34 cellular contexts compared by ENCODE assay signal in the genomic region with DNA sequence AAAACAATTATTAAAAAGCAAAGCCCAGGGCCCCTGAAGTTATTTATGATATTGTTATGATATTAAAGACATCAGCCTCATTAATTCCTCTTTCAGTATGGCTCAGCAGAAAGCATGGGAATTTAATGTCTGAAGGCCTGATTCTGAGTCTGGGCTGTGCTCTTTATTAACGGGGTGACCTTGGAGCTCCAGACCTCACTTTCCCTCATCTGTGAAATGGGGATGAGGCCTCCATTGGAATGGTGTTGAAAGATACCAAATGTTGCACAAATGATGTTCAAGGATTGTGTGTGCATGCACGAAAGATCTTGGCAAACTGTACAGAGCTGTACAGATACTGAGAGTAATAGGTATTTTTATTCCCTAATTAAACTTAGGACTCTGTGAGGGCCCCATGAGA.
DNase-seq lines count a peak whose midpoint lies in the region; ATAC-seq, FAIRE-seq and TF ChIP-seq lines count a peak whose summit lies in the region.
"Had no signal": no experiment of that assay in that cellular context is flagged by ENCODE, and none has a peak within 500 bp of the region (broad histone marks: within the 10 kb centered on the region; RNA-seq: fewer than 3 reads in every experiment).

No MANE protein-coding gene starts in this region.

- POLR2A ChIA-PET in HepG2 (lab: Yijun Ruan, JAX) (no interaction called here), HEK293 (lab: Yijun Ruan, JAX) (no interaction called here), K562 (lab: Yijun Ruan, JAX) (interaction anchor here (0.8 kb wide), 1 partner anchor 9 kb away, joined by 4 read pairs; no protein-coding TSS in a partner anchor)

- H3K27me3 ChIP-seq in HepG2 (ENCODE audit: control insufficient read depth in 1 of 2, insufficient read depth in 2 of 2, low read length in 2 of 2) (peaks cover 0 to 16% of the 10 kb centered on the region in 2 experiments; a peak in 3 of 5 replicates), right lobe of liver (no peaks in the 10 kb centered on the region), K562 (ENCODE audit: control insufficient read depth in 2 of 2, insufficient read depth in 2 of 2, low read length in 2 of 2) (peaks cover 9 to 71% of the 10 kb centered on the region in 2 experiments; a peak in 4 of 5 replicates), neuronal stem cell (ENCODE audit: control insufficient read depth in 3 of 3, insufficient read depth in 3 of 3, low read depth in 1 of 3, low read length in 3 of 3) (no peaks in the 10 kb centered on the region)
- H3K27me3 ChIP-seq: BE2C; BLaER1; BLaER1 treated with 17β-estradiol and CSF1 and Interleukin-3, amounts not matched to agents 10 nM and 100 nM had no signal

- H2BK120ac ChIP-seq in neuronal stem cell (ENCODE audit: low read depth, low read length): no peak overlapping the region

- H3K9ac ChIP-seq in HepG2 (ENCODE audit: insufficient read depth, low read depth, low read length) (no peak overlapping the region), K562 (ENCODE audit: insufficient read depth in 1 of 2, low read depth in 2 of 2, low read length in 2 of 2) (no peak overlapping the region), neuronal stem cell (ENCODE audit: low read depth, low read length, poor library complexity) (no peak overlapping the region)
- H3K9ac ChIP-seq: BLaER1 had no signal

- H3K9me1 ChIP-seq in K562 (ENCODE audit: control insufficient read depth, insufficient read depth, low read length): no peaks in the 10 kb centered on the region

- no peak overlapping the region for H2BK5ac ChIP-seq in neuronal stem cell (ENCODE audit: low read length)

- H4K20me1 ChIP-seq in HepG2 (ENCODE audit: insufficient read depth, low read length) (no peaks in the 10 kb centered on the region), K562 (replicated peaks; ENCODE audit: control insufficient read depth, insufficient read depth, low read length) (no peaks in the 10 kb centered on the region; the same call in 1 of the 2 replicates)
- H4K20me1 ChIP-seq: BLaER1; BLaER1 treated with 17β-estradiol and CSF1 and Interleukin-3, amounts not matched to agents 10 nM and 100 nM had no signal

- H3K4me3 ChIP-seq in HepG2 (replicated peaks in 1 of 3; ENCODE audit: insufficient read depth in 1 of 3, low read depth in 2 of 3, low read length in 3 of 3): no peak overlapping the region
- no peak overlapping the region for H3K4me3 ChIP-seq in right lobe of liver
- H3K4me3 ChIP-seq in HEK293 (ENCODE audit: low read depth, low read length): no peak overlapping the region
- H3K4me3 ChIP-seq in K562: no peak overlapping the region
- no peak overlapping the region for H3K4me3 ChIP-seq in neuronal stem cell (ENCODE audit: low read length in 2 of 2)
- H3K4me3 ChIP-seq: A549; BLaER1; BLaER1 treated with 17β-estradiol and CSF1 and Interleukin-3, amounts not matched to agents 10 nM and 100 nM had no signal

- in situ Hi-C loops in HepG2 (cut with HindIII; ENCODE audit: extremely low pct_ligation_motif_present, low pct_unique_long_range_greater_than_20kb): no loop called here
- in situ Hi-C loops in K562 (cut with MboI): no loop called here

- intact Hi-C loops in HepG2 (cut with micrococcal nuclease; ENCODE audit: unreplicated experiment): no loop called here
- intact Hi-C loops in right lobe of liver (cut with DNase I): no loop called here
- intact Hi-C loops in K562 (cut with micrococcal nuclease): no loop called here

- no peak overlapping the region for H2BK15ac ChIP-seq in neuronal stem cell (ENCODE audit: low read length)

- H3K4me1 ChIP-seq in HepG2 (ENCODE audit: insufficient read depth, low read length): peaks cover 7% of the 10 kb centered on the region; the same call in 1 of the 2 replicates
- no peaks in the 10 kb centered on the region for H3K4me1 ChIP-seq in right lobe of liver
- H3K4me1 ChIP-seq in HEK293 (ENCODE audit: control insufficient read depth, insufficient read depth, low read length): no peaks in the 10 kb centered on the region
- no peaks in the 10 kb centered on the region; a peak in 1 of 5 replicates for H3K4me1 ChIP-seq in K562 (replicated peaks in 1 of 2; ENCODE audit: control insufficient read depth in 2 of 2, insufficient read depth in 2 of 2, low read length in 2 of 2)
- peaks cover 0 to 2% of the 10 kb centered on the region in 2 donors for H3K4me1 ChIP-seq in neuronal stem cell (ENCODE audit: control insufficient read depth in 2 of 2, insufficient read depth in 1 of 2, low read depth in 1 of 2, low read length in 2 of 2)
- H3K4me1 ChIP-seq: A549, BE2C had no signal

- H3K9me3 ChIP-seq in HepG2 (ENCODE audit: low read length) (no peaks in the 10 kb centered on the region), right lobe of liver (no peaks in the 10 kb centered on the region), HEK293 (ENCODE audit: control insufficient read depth, insufficient read depth, low read depth, low read length) (no peaks in the 10 kb centered on the region), K562 (replicated peaks; ENCODE audit: control insufficient read depth, insufficient read depth, low read depth, low read length) (no peaks in the 10 kb centered on the region), neuronal stem cell (replicated peaks in 1 of 2; ENCODE audit: control insufficient read depth in 2 of 2, insufficient read depth in 1 of 2, low read depth in 1 of 2, low read length in 2 of 2) (no peaks in the 10 kb centered on the region)
- H3K9me3 ChIP-seq: A549, BE2C, BLaER1, Caco-2 had no signal

- H2AFZ ChIP-seq in HepG2 (ENCODE audit: low read length) (no peak overlapping the region), K562 (ENCODE audit: low read depth, low read length) (no peak overlapping the region), neuronal stem cell (ENCODE audit: low read length) (no peak overlapping the region)

- no peaks in the 10 kb centered on the region for H3K79me1 ChIP-seq in neuronal stem cell (ENCODE audit: low read depth, low read length)

- H3K18ac ChIP-seq in neuronal stem cell (ENCODE audit: low read length): no peak overlapping the region

- TF ChIP-seq RAD21 in HepG2 (CRISPR knock-in tag; IDR thresholded peaks at IDR 0.05) (no peak), K562 (CRISPR knock-in tag; conservative IDR thresholded peaks at IDR 0.05 in 1 of 2, IDR thresholded peaks at IDR 0.05 in 1 of 2) (no peak)

- no peak for TF ChIP-seq CTCF in HepG2 (CRISPR knock-in tag; IDR thresholded peaks at IDR 0.05)
- no peak for TF ChIP-seq CTCF in right lobe of liver (IDR thresholded peaks at IDR 0.05)
- TF ChIP-seq CTCF in HEK293 (tag by site-specific recombination; IDR thresholded peaks at IDR 0.05): no peak
- no peak for TF ChIP-seq CTCF in K562 (IDR thresholded peaks at IDR 0.05 in 2 of 3, conservative IDR thresholded peaks at IDR 0.05 in 1 of 3; ENCODE audit: insufficient read depth in 2 of 3, low read depth in 1 of 3, low read length in 3 of 3)

- no peaks in the 10 kb centered on the region for H3K79me2 ChIP-seq in HepG2 (ENCODE audit: insufficient read depth, low read length)
- H3K79me2 ChIP-seq in K562 (ENCODE audit: control insufficient read depth, insufficient read depth, low read length): no peaks in the 10 kb centered on the region

- ATAC-seq in HepG2 (no peak), right lobe of liver (no peak), K562 (no peak), GM18868 (IDR thresholded peaks at IDR 0.05; ENCODE audit: unreplicated experiment) (no peak), HG02981 (IDR thresholded peaks at IDR 0.05; ENCODE audit: unreplicated experiment) (no peak)
- ATAC-seq: A549; CD8-positive, alpha-beta T cell had no signal

- H3K4ac ChIP-seq in neuronal stem cell (ENCODE audit: low read length): no peak overlapping the region

- peak overlapping the region; percentile 56 for H2AK5ac ChIP-seq in neuronal stem cell (ENCODE audit: low read depth, low read length)

- TF ChIP-seq POLR2A in HepG2 (IDR thresholded peaks at IDR 0.05; ENCODE audit: insufficient read depth in 1 of 2, low read depth in 2 of 2, low read length in 2 of 2) (no peak), right lobe of liver (IDR thresholded peaks at IDR 0.05) (no peak), K562 (conservative IDR thresholded peaks at IDR 0.05) (no peak)

- H4K91ac ChIP-seq in neuronal stem cell (ENCODE audit: low read depth, low read length, poor library complexity): no peak overlapping the region

- no peaks in the 10 kb centered on the region for H3K36me3 ChIP-seq in HepG2 (replicated peaks in 1 of 2; ENCODE audit: control insufficient read depth in 1 of 2, insufficient read depth in 2 of 2, low read length in 2 of 2)
- no peaks in the 10 kb centered on the region for H3K36me3 ChIP-seq in right lobe of liver
- no peaks in the 10 kb centered on the region for H3K36me3 ChIP-seq in HEK293 (ENCODE audit: control insufficient read depth in 2 of 2, insufficient read depth in 1 of 2, low read length in 2 of 2)
- no peaks in the 10 kb centered on the region for H3K36me3 ChIP-seq in K562 (ENCODE audit: control insufficient read depth, insufficient read depth, low read length)
- no peaks in the 10 kb centered on the region for H3K36me3 ChIP-seq in neuronal stem cell (replicated peaks in 1 of 2; ENCODE audit: control insufficient read depth in 2 of 2, insufficient read depth in 2 of 2, low read length in 2 of 2)
- H3K36me3 ChIP-seq: BE2C; BLaER1; BLaER1 treated with 17β-estradiol and CSF1 and Interleukin-3, amounts not matched to agents 10 nM and 100 nM had no signal

- no peak for FAIRE-seq in HepG2 (lab: Jason Lieb, UNC)
- FAIRE-seq in K562 (lab: Jason Lieb, UNC): no peak
- FAIRE-seq: A204.1, A549, D721Med had no signal

- no peak overlapping the region for H2BK12ac ChIP-seq in neuronal stem cell (ENCODE audit: low read length)

- H3K27ac ChIP-seq in HepG2 (ENCODE audit: extremely low read length, insufficient read depth, low read length): no peak overlapping the region
- no peak overlapping the region for H3K27ac ChIP-seq in right lobe of liver
- H3K27ac ChIP-seq in HEK293 (ENCODE audit: extremely low read depth, low read depth, low read length): no peak overlapping the region
- no peak overlapping the region for H3K27ac ChIP-seq in K562 (ENCODE audit: extremely low read depth, low read depth, low read length)
- H3K27ac ChIP-seq in neuronal stem cell (replicated peaks; ENCODE audit: low read length): no peak overlapping the region
- H3K27ac ChIP-seq: 22Rv1; A549; BLaER1 treated with 17β-estradiol and CSF1 and Interleukin-3, amounts not matched to agents 10 nM and 100 nM; C4-2B had no signal

- no peak overlapping the region for H4K8ac ChIP-seq in neuronal stem cell (ENCODE audit: low read depth, low read length)

- H3K14ac ChIP-seq in neuronal stem cell (ENCODE audit: low read length): no peak overlapping the region

- 15% methylated on average over 2 of the region's 2 CpGs for WGBS in HepG2 (ENCODE audit: low lambda C conversion rate)
- WGBS in right lobe of liver (ENCODE audit: insufficient coverage, low coverage, low lambda C conversion rate, missing lambda C conversion rate): 64% methylated on average over 2 of the region's 2 CpGs
- 0% methylated on average over 2 of the region's 2 CpGs for WGBS in K562 (ENCODE audit: insufficient coverage, low coverage, missing lambda C conversion rate)
- WGBS in neuronal stem cell (ENCODE audit: extremely low coverage in 2 of 2, insufficient read length in 2 of 2, insufficient replicate concordance in 1 of 2), 2 donors: no CpG with 5 or more reads among the region's 2 CpGs

- BruUV-seq in HepG2 (replicated peaks; lab: Mats Ljungman, UMichigan) (no TSS peak), K562 (replicated peaks; lab: Mats Ljungman, UMichigan) (no TSS peak)

- no peak for TF ChIP-seq EP300 in HepG2 (IDR thresholded peaks at IDR 0.05; ENCODE audit: low read depth in 2 of 2, low read length in 2 of 2)
- TF ChIP-seq EP300 in HepG2 (CRISPR knock-in tag; IDR thresholded peaks at IDR 0.05; ENCODE audit: borderline replicate concordance): no peak
- no peak for TF ChIP-seq EP300 in K562 (IDR thresholded peaks at IDR 0.05; ENCODE audit: low read length)

- no peak overlapping the region for H3K23ac ChIP-seq in neuronal stem cell (ENCODE audit: low read depth, low read length, poor library complexity)

- CTCF ChIA-PET in HepG2 (lab: Yijun Ruan, JAX; ENCODE audit: low intra/inter-chr PET ratio, low total read pairs) (no interaction called here), HEK293 (lab: Yijun Ruan, JAX) (interaction anchor here (0.6 to 1.7 kb wide), 2 partner anchors 55 to 288 kb away, joined by 3 to 8 read pairs; no protein-coding TSS in a partner anchor), K562 (lab: Yijun Ruan, JAX; ENCODE audit: low intra/inter-chr PET ratio) (no interaction called here)

- H3K4me2 ChIP-seq in HepG2 (ENCODE audit: low read depth, low read length) (no peak overlapping the region), K562 (ENCODE audit: insufficient read depth, low read length) (no peak overlapping the region), neuronal stem cell (ENCODE audit: insufficient read depth, low read length, poor library complexity, severe bottlenecking) (no peak overlapping the region)
- H3K4me2 ChIP-seq: A549 had no signal

- DNase-seq in HepG2 (ENCODE audit: low spot score): no peak
- DNase-seq in right lobe of liver: no peak
- DNase-seq in K562 (ENCODE audit: extremely low read depth in 1 of 4, low spot score in 3 of 4): no peak
- DNase-seq in neuronal stem cell (ENCODE audit: low spot score): no peak
- no peak for DNase-seq in putamen (ENCODE audit: low spot score)
- DNase-seq: 8988T; ACHN; AML-193; BE2C; C1 segment of cervical spinal cord; Caco-2; Calu3; CD4-positive, alpha-beta memory T cell; CD4-positive, alpha-beta T cell; CD4-positive, CD25-positive, alpha-beta regulatory T cell; CD8-positive, alpha-beta T cell; COR-L47; DMS 273 treated with DMSO at 0.1 percent for 48 hours; DMS153; DMS53; DMS79; DMS79 treated with DMSO at 0.1 percent for 48 hours; DND-41; EL had no signal

Comparison
In these comparisons a context has a peak if more than half of its experiments do, and no peak if none do; other contexts are left out.
1. Of the 241 proteins assayed by ChIP-seq in both HepG2 and K562: peak only in HepG2: none; only in K562: ESRRA; in both: none; in neither: 240.